ENCODE assay signal across 26 cellular contexts in the genomic region with DNA sequence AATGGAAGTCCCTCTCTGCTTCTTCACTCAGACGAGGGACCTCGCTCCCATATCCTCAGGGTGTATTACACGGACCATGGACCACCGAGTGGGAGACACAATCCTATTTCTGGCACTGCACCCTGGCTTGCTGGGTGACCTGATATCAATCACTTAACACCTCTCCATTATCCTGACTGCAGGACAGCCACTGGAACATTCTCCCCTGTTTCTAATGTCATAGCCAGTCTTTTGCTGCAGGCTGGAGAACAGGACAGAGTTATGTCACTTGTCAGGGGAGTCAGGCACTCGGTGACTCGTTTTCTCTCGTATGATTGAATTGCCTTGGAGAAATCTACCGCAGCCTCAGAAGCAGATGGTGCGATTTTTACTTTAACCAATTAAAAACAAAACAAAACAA.
"Had no signal": no experiment of that assay in that cellular context is flagged by ENCODE, and none has a peak within 500 bp of the region (broad histone marks: within the 10 kb centered on the region; RNA-seq: fewer than 3 reads in every experiment).

No MANE protein-coding gene starts in this region.

- H3K4me3 Mint-ChIP-seq: activated CD4-positive, alpha-beta memory T cell treated with anti-CD3 and anti-CD28 coated beads for 36 hours; activated CD4-positive, alpha-beta T cell treated with anti-CD3 and anti-CD28 coated beads for 36 hours; activated CD4-positive, alpha-beta T cell treated with anti-CD3 and anti-CD28 coated beads, Interleukin-2, amount 10 ng/mL, durations not matched to agents 24 days and 14 days; activated CD8-positive, alpha-beta memory T cell treated with anti-CD3 and anti-CD28 coated beads, Interleukin-2, amount 10 ng/mL, durations not matched to agents 7 days and 5 days; activated CD8-positive, alpha-beta T cell treated with anti-CD3 and anti-CD28 coated beads, Interleukin-2, amount 10 ng/mL, durations not matched to agents 7 days and 5 days; activated naive CD4-positive, alpha-beta T cell treated with anti-CD3 and anti-CD28 coated beads, Interleukin-2, amount 10 ng/mL, durations not matched to agents 7 days and 5 days; activated naive CD8-positive, alpha-beta T cell treated with anti-CD3 and anti-CD28 coated beads, Interleukin-2, amount 10 ng/mL, durations not matched to agents 7 days and 5 days; activated T-cell treated with anti-CD3 and anti-CD28 coated beads, Interleukin-2, amount 50 U/mL, for 24 hours; activated T-cell treated with anti-CD3 and anti-CD28 coated beads, Interleukin-2, amount 50 U/mL, for 72 hours; brain had no signal

- H3K27me3 ChIP-seq: ascending aorta, breast epithelium, esophagus squamous epithelium had no signal

- H3K27ac ChIP-seq: ascending aorta, breast epithelium, epithelial cell of prostate, esophagus squamous epithelium had no signal

- DNase-seq: activated CD4-positive, alpha-beta memory T cell treated with anti-CD3 and anti-CD28 coated beads for 36 hours; activated CD4-positive, alpha-beta T cell treated with anti-CD3 and anti-CD28 coated beads for 36 hours; activated CD4-positive, alpha-beta T cell treated with anti-CD3 and anti-CD28 coated beads, Interleukin-2, amount 10 ng/mL, durations not matched to agents 24 days and 14 days; activated CD4-positive, CD25-positive, alpha-beta regulatory T cell; activated CD4-positive, CD25-positive, alpha-beta regulatory T cell treated with anti-CD3 and anti-CD28 coated beads, Interleukin-2, amount 50 U/mL, for 72 hours; activated CD8-positive, alpha-beta memory T cell treated with anti-CD3 and anti-CD28 coated beads, Interleukin-2, amount 10 ng/mL, durations not matched to agents 7 days and 5 days; activated CD8-positive, alpha-beta memory T cell treated with anti-CD3 and anti-CD28 coated beads, Interleukin-2, amount 50 U/mL, for 4 hours; activated CD8-positive, alpha-beta T cell treated with anti-CD3 and anti-CD28 coated beads, Interleukin-2, amount 10 ng/mL, durations not matched to agents 7 days and 5 days; activated gamma-delta T cell; activated naive CD4-positive, alpha-beta T cell; activated naive CD4-positive, alpha-beta T cell treated with anti-CD3 and anti-CD28 coated beads, Interleukin-2, amount 10 ng/mL, durations not matched to agents 7 days and 5 days; activated naive CD8-positive, alpha-beta T cell treated with anti-CD3 and anti-CD28 coated beads, Interleukin-2, amount 10 ng/mL, durations not matched to agents 7 days and 5 days; activated T-cell treated with anti-CD3 and anti-CD28 coated beads, Interleukin-2, amount 50 U/mL, for 24 hours; activated T-cell treated with anti-CD3 and anti-CD28 coated beads, Interleukin-2, amount 50 U/mL, for 72 hours; caudate nucleus; cortex of kidney; dermis blood vessel endothelial cell; effector CD8-positive, alpha-beta T cell; esophagus squamous epithelium; foreskin melanocyte; T-helper 2 cell had no signal

- H3K36me3 Mint-ChIP-seq: activated CD4-positive, alpha-beta memory T cell treated with anti-CD3 and anti-CD28 coated beads for 36 hours; activated CD8-positive, alpha-beta memory T cell treated with anti-CD3 and anti-CD28 coated beads, Interleukin-2, amount 10 ng/mL, durations not matched to agents 7 days and 5 days; activated naive CD4-positive, alpha-beta T cell treated with anti-CD3 and anti-CD28 coated beads, Interleukin-2, amount 10 ng/mL, durations not matched to agents 7 days and 5 days; activated naive CD4-positive, alpha-beta T cell treated with anti-CD3 and anti-CD28 coated beads, Interleukin-2, amount 50 U/mL, for 72 hours; activated naive CD8-positive, alpha-beta T cell treated with anti-CD3 and anti-CD28 coated beads, Interleukin-2, amount 10 ng/mL, durations not matched to agents 7 days and 5 days; brain had no signal

- H3K27ac Mint-ChIP-seq: activated CD4-positive, alpha-beta memory T cell treated with anti-CD3 and anti-CD28 coated beads for 36 hours; activated CD4-positive, alpha-beta T cell treated with anti-CD3 and anti-CD28 coated beads for 36 hours; activated CD4-positive, alpha-beta T cell treated with anti-CD3 and anti-CD28 coated beads, Interleukin-2, amount 10 ng/mL, durations not matched to agents 24 days and 14 days; activated CD8-positive, alpha-beta memory T cell treated with anti-CD3 and anti-CD28 coated beads, Interleukin-2, amount 10 ng/mL, durations not matched to agents 7 days and 5 days; activated CD8-positive, alpha-beta T cell treated with anti-CD3 and anti-CD28 coated beads, Interleukin-2, amount 10 ng/mL, durations not matched to agents 7 days and 5 days; activated naive CD4-positive, alpha-beta T cell treated with anti-CD3 and anti-CD28 coated beads, Interleukin-2, amount 10 ng/mL, durations not matched to agents 7 days and 5 days; activated naive CD4-positive, alpha-beta T cell treated with anti-CD3 and anti-CD28 coated beads, Interleukin-2, amount 50 U/mL, for 72 hours; activated naive CD8-positive, alpha-beta T cell treated with anti-CD3 and anti-CD28 coated beads, Interleukin-2, amount 10 ng/mL, durations not matched to agents 7 days and 5 days; activated T-cell treated with anti-CD3 and anti-CD28 coated beads, Interleukin-2, amount 50 U/mL, for 24 hours; activated T-cell treated with anti-CD3 and anti-CD28 coated beads, Interleukin-2, amount 50 U/mL, for 72 hours had no signal

- H3K27me3 Mint-ChIP-seq: activated CD4-positive, alpha-beta memory T cell treated with anti-CD3 and anti-CD28 coated beads for 36 hours; activated CD4-positive, alpha-beta T cell treated with anti-CD3 and anti-CD28 coated beads, Interleukin-2, amount 10 ng/mL, durations not matched to agents 24 days and 14 days; activated CD8-positive, alpha-beta memory T cell treated with anti-CD3 and anti-CD28 coated beads, Interleukin-2, amount 10 ng/mL, durations not matched to agents 7 days and 5 days; activated naive CD4-positive, alpha-beta T cell treated with anti-CD3 and anti-CD28 coated beads, Interleukin-2, amount 10 ng/mL, durations not matched to agents 7 days and 5 days; activated T-cell treated with anti-CD3 and anti-CD28 coated beads, Interleukin-2, amount 50 U/mL, for 24 hours; brain had no signal

- H3K4me1 ChIP-seq: ascending aorta, breast epithelium, esophagus squamous epithelium had no signal

- H3K4me1 Mint-ChIP-seq: activated CD4-positive, alpha-beta T cell treated with anti-CD3 and anti-CD28 coated beads for 36 hours; activated CD4-positive, alpha-beta T cell treated with anti-CD3 and anti-CD28 coated beads, Interleukin-2, amount 10 ng/mL, durations not matched to agents 24 days and 14 days; activated CD8-positive, alpha-beta memory T cell treated with anti-CD3 and anti-CD28 coated beads, Interleukin-2, amount 10 ng/mL, durations not matched to agents 7 days and 5 days; activated naive CD4-positive, alpha-beta T cell treated with anti-CD3 and anti-CD28 coated beads, Interleukin-2, amount 10 ng/mL, durations not matched to agents 7 days and 5 days; activated naive CD8-positive, alpha-beta T cell treated with anti-CD3 and anti-CD28 coated beads, Interleukin-2, amount 10 ng/mL, durations not matched to agents 7 days and 5 days had no signal

- H3K36me3 ChIP-seq: ascending aorta, breast epithelium, esophagus squamous epithelium had no signal

- H3K9me3 Mint-ChIP-seq: activated CD4-positive, alpha-beta memory T cell treated with anti-CD3 and anti-CD28 coated beads for 36 hours; activated CD4-positive, alpha-beta T cell treated with anti-CD3 and anti-CD28 coated beads, Interleukin-2, amount 10 ng/mL, durations not matched to agents 24 days and 14 days; activated naive CD4-positive, alpha-beta T cell treated with anti-CD3 and anti-CD28 coated beads, Interleukin-2, amount 10 ng/mL, durations not matched to agents 7 days and 5 days; activated naive CD4-positive, alpha-beta T cell treated with anti-CD3 and anti-CD28 coated beads, Interleukin-2, amount 50 U/mL, for 72 hours; activated naive CD8-positive, alpha-beta T cell treated with anti-CD3 and anti-CD28 coated beads, Interleukin-2, amount 10 ng/mL, durations not matched to agents 7 days and 5 days; activated T-cell treated with anti-CD3 and anti-CD28 coated beads, Interleukin-2, amount 50 U/mL, for 24 hours; activated T-cell treated with anti-CD3 and anti-CD28 coated beads, Interleukin-2, amount 50 U/mL, for 72 hours; brain had no signal

- H3K4me3 ChIP-seq: ascending aorta, breast epithelium, esophagus squamous epithelium had no signal

- ATAC-seq: activated CD4-positive, alpha-beta T cell treated with anti-CD3 and anti-CD28 coated beads for 36 hours; activated CD8-positive, alpha-beta memory T cell treated with anti-CD3 and anti-CD28 coated beads, Interleukin-2, amount 10 ng/mL, durations not matched to agents 7 days and 5 days; activated CD8-positive, alpha-beta T cell treated with anti-CD3 and anti-CD28 coated beads, Interleukin-2, amount 10 ng/mL, durations not matched to agents 7 days and 5 days; activated naive CD4-positive, alpha-beta T cell treated with anti-CD3 and anti-CD28 coated beads, Interleukin-2, amount 50 U/mL, for 72 hours; activated T-cell treated with anti-CD3 and anti-CD28 coated beads, Interleukin-2, amount 50 U/mL, for 72 hours had no signal

- H3K9me3 ChIP-seq: ascending aorta, breast epithelium, esophagus squamous epithelium had no signal
